In genomic region chr18:1412660-1413659, GRCh38 we compare ENCODE assay signal across 18 cellular contexts.
"Had no signal": no experiment of that assay in that cellular context is flagged by ENCODE, and none has a peak within 500 bp of the region (broad histone marks: within the 10 kb centered on the region; RNA-seq: fewer than 3 reads in every experiment).

No MANE protein-coding gene starts in this region.

- H3K27ac ChIP-seq: colonic mucosa, left ventricle myocardium inferior, prostate gland had no signal

- H3K4me1 ChIP-seq: colonic mucosa, left ventricle myocardium inferior, prostate gland had no signal

- H3K4me3 ChIP-seq: colonic mucosa, left ventricle myocardium inferior, prostate gland had no signal

- DNase-seq: activated CD4-positive, alpha-beta T cell treated with anti-CD3 and anti-CD28 coated beads, Interleukin-2, amount 10 ng/mL, durations not matched to agents 24 days and 14 days; activated CD8-positive, alpha-beta T cell treated with anti-CD3 and anti-CD28 coated beads for 36 hours; activated naive CD4-positive, alpha-beta T cell treated with Interleukin-2 at 50 U/mL for 16 hours; activated naive CD8-positive, alpha-beta T cell treated with anti-CD3 and anti-CD28 coated beads, Interleukin-2, amount 10 ng/mL, durations not matched to agents 7 days and 5 days; activated T-cell treated with anti-CD3 and anti-CD28 coated beads, Interleukin-2, amount 50 U/mL, for 1 hour; central memory CD4-positive, alpha-beta T cell; colonic mucosa; erythroblast; head of caudate nucleus; left ventricle myocardium inferior; mammary epithelial cell; naive B cell; right cardiac atrium; stimulated activated naive CD8-positive, alpha-beta T cell treated with anti-CD3 and anti-CD28 coated beads, Interleukin-15, amount 100 ng/mL, for 72 hours; trophoblast cell had no signal

- FAIRE-seq: frontal cortex had no signal

- H3K36me3 ChIP-seq: colonic mucosa, left ventricle myocardium inferior, prostate gland had no signal

- H3K27me3 ChIP-seq: colonic mucosa had no signal

- ATAC-seq: activated CD8-positive, alpha-beta T cell treated with anti-CD3 and anti-CD28 coated beads for 36 hours; activated T-helper 17 cell treated with anti-CD3 and anti-CD28 coated beads, Interleukin-2, amount 50 U/mL, for 72 hours; right cardiac atrium; stimulated activated naive CD8-positive, alpha-beta T cell treated with anti-CD3 and anti-CD28 coated beads, Interleukin-15, amount 100 ng/mL, for 72 hours had no signal

- H3K9me3 ChIP-seq: colonic mucosa, left ventricle myocardium inferior, prostate gland had no signal
